9 cellular contexts compared by ENCODE assay signal in genomic region chr9:108677776-108678175, GRCh38.
"Had no signal": no experiment of that assay in that cellular context is flagged by ENCODE, and none has a peak within 500 bp of the region (broad histone marks: within the 10 kb centered on the region; RNA-seq: fewer than 3 reads in every experiment).

No MANE protein-coding gene starts in this region.

- H3K27ac ChIP-seq: GM23248, HL-60 had no signal

- ATAC-seq: HCT116, HepG2 had no signal

- H3K4me1 ChIP-seq: HAP-1 had no signal

- H3K9me3 ChIP-seq: HAP-1 had no signal

- H3K36me3 ChIP-seq: HAP-1 had no signal

- H3K4me3 ChIP-seq: GM23248, HAP-1 had no signal

- H3K9ac ChIP-seq: GM23248 had no signal

- DNase-seq: GM23248, GOT3, H7, HFFc6, KBM-7 had no signal
